ENCODE assay signal across 9 cellular contexts in the genomic region with DNA sequence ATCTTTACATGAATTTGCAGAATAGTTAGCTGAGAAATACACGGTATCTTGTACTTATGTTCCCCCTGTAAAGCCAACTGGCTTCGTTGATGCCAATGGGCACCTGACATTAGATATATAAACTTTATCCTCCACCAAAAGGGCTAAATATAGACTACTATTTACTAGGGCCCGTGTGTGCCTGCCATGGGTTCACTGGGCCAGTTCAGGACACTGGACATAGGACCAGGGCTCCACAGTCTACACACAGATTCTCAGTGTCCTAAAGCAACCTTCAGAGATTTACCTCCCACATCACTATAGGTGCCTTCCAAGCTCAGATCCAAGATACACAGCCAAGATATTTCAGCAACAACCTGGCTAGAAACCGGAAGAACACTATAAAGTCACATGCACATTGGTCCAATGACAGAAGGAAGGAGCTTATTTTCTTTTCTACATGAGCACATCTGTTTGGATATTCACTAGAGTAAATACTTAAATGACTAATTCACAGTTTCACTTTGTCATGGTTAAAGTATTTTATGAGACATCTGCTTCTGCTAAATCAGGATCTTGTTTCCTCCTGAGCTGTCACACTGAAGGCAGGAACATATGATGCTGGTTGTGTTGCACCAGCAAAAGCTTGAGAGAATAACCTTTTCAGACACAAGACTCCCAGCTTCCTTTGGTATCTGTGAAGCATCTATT.
DNase-seq lines count a peak whose midpoint lies in the region; ATAC-seq and TF ChIP-seq lines count a peak whose summit lies in the region.
"Had no signal": no experiment of that assay in that cellular context is flagged by ENCODE, and none has a peak within 500 bp of the region (broad histone marks: within the 10 kb centered on the region; RNA-seq: fewer than 3 reads in every experiment).

No MANE protein-coding gene starts in this region.

- intact Hi-C loops in CD4-positive, alpha-beta T cell (cut with DNase I, micrococcal nuclease), result no loop called here

- DNase-seq in NCI-H2029 (lab: John Stamatoyannopoulos, UW), result peak; percentile 24
- DNase-seq in NCI-H2029 treated with DMSO at 0.1 percent for 48 hours (lab: John Stamatoyannopoulos, UW), result no peak
- DNase-seq in SW480 (ENCODE audit: low spot score), result peak; percentile 1
- no peak for DNase-seq in DMS114 treated with DMSO at 0.1 percent for 48 hours (lab: John Stamatoyannopoulos, UW; ENCODE audit: unreplicated experiment)
- no peak for DNase-seq in CD4-positive, alpha-beta T cell
- no peak for DNase-seq in SKM-1 (lab: John Stamatoyannopoulos, UW; ENCODE audit: unreplicated experiment)

- peaks cover 48% of the 10 kb centered on the region for H3K27me3 Mint-ChIP-seq in CD4-positive, alpha-beta T cell

- peak overlapping the region; percentile 17 for H3K4me2 ChIP-seq in skeletal muscle satellite cell (ENCODE audit: low read length)
- H3K4me2 ChIP-seq: A549 had no signal

- POLR2A ChIA-PET in CD4-positive, alpha-beta T cell (lab: Charles Lee), result no interaction called here

- CTCF ChIA-PET in CD4-positive, alpha-beta T cell (lab: Charles Lee), result interaction anchor here (0.5 kb wide), 1 partner anchor 637 kb away, joined by 3 read pairs; no protein-coding TSS in a partner anchor

- TF ChIP-seq CTCF in CD4-positive, alpha-beta T cell (IDR thresholded peaks at IDR 0.05), result no peak

- no peaks in the 10 kb centered on the region for H3K4me1 Mint-ChIP-seq in CD4-positive, alpha-beta T cell (ENCODE audit: low read depth)

- no peak overlapping the region for H3K9ac ChIP-seq in skeletal muscle satellite cell (ENCODE audit: low read depth, low read length)

- H3K9me3 ChIP-seq in skeletal muscle satellite cell (replicated peaks; ENCODE audit: low read length), result no peaks in the 10 kb centered on the region
- H3K9me3 ChIP-seq in CD4-positive, alpha-beta T cell (ENCODE audit: control insufficient read depth, low read length), result no peaks in the 10 kb centered on the region
- H3K9me3 ChIP-seq: A549 had no signal

- no peak overlapping the region for H3K27ac Mint-ChIP-seq in CD4-positive, alpha-beta T cell

- H3K36me3 Mint-ChIP-seq in CD4-positive, alpha-beta T cell (ENCODE audit: low read depth), result no peaks in the 10 kb centered on the region

- no peak overlapping the region for H3K4me3 Mint-ChIP-seq in CD4-positive, alpha-beta T cell

- ATAC-seq in HG02852 (IDR thresholded peaks at IDR 0.05; ENCODE audit: unreplicated experiment), result peak; percentile 75
- no peak for ATAC-seq in CD4-positive, alpha-beta T cell (ENCODE audit: poor library complexity)
- ATAC-seq: A549 had no signal

- no peak overlapping the region for H3K4me3 ChIP-seq in skeletal muscle satellite cell (ENCODE audit: low read length)
- H3K4me3 ChIP-seq: A549 had no signal

- peaks cover 5% of the 10 kb centered on the region for H3K4me1 ChIP-seq in skeletal muscle satellite cell (ENCODE audit: control insufficient read depth, insufficient read depth, low read length)
- H3K4me1 ChIP-seq: A549 had no signal

- H3K27me3 ChIP-seq in skeletal muscle satellite cell (ENCODE audit: control insufficient read depth, insufficient read depth, low read length), result peaks cover 4% of the 10 kb centered on the region
- peaks cover 6% of the 10 kb centered on the region for H3K27me3 ChIP-seq in CD4-positive, alpha-beta T cell (ENCODE audit: control insufficient read depth, insufficient read depth, low read length)

- H3K27ac ChIP-seq in CD4-positive, alpha-beta T cell (ENCODE audit: low read depth, low read length), result no peak overlapping the region
- H3K27ac ChIP-seq: A549 had no signal

- H3K9me3 Mint-ChIP-seq in CD4-positive, alpha-beta T cell, result no peaks in the 10 kb centered on the region

- no peaks in the 10 kb centered on the region for H3K36me3 ChIP-seq in skeletal muscle satellite cell (ENCODE audit: insufficient read depth, low read length)

Comparison
In these comparisons a context has a peak if more than half of its experiments do, and no peak if none do; other contexts are left out.
1. DNase-seq: peak in NCI-H2029 (single experiment) and SW480 (single experiment); none in NCI-H2029 treated with DMSO at 0.1 percent for 48 hours (single experiment), DMS114 treated with DMSO at 0.1 percent for 48 hours (single experiment), CD4-positive, alpha-beta T cell (0 of 10) and SKM-1 (single experiment).